Comparison of ENCODE assay signal across 9 cellular contexts in genomic region chr12:52280796-52281560, GRCh38. TPM values are rescaled to one million over a fixed set of nuclear protein-coding genes. Genes with fewer than 3 reads are reported as not detected.
DNase-seq lines count a peak whose midpoint lies in the region; ATAC-seq, FAIRE-seq and TF ChIP-seq lines count a peak whose summit lies in the region.
"Had no signal": no experiment of that assay in that cellular context is flagged by ENCODE, and none has a peak within 500 bp of the region (broad histone marks: within the 10 kb centered on the region; RNA-seq: fewer than 3 reads in every experiment).

No MANE protein-coding gene starts in this region.

- H3K27ac ChIP-seq in ascending aorta (peak overlapping the region; percentile 81 to 94), right cardiac atrium (ENCODE audit: low read length) (peak overlapping the region; percentile 55), spleen (peak overlapping the region in 4 of 8 donors; percentile 17 to 48 (median 22))

- ATAC-seq in right cardiac atrium (peak; percentile 22 to 32), HG02759 (IDR thresholded peaks at IDR 0.05; ENCODE audit: unreplicated experiment) (no peak)

- DNase-seq in H4 (ENCODE audit: low spot score) (peak; percentile 93), ascending aorta (ENCODE audit: low spot score in 2 of 2) (peak; percentile 39 to 94), right cardiac atrium (peak in 2 of 3 donors; percentile 63 to 70), spleen (peak; percentile 61), cortex of kidney (lab: John Stamatoyannopoulos, UW) (no peak), Kasumi-1 (lab: John Stamatoyannopoulos, UW) (no peak), frontal cortex (ENCODE audit: low spot score in 2 of 2) (no peak)

- H3K27me3 ChIP-seq in ascending aorta: no peaks in the 10 kb centered on the region
- H3K27me3 ChIP-seq in right cardiac atrium (ENCODE audit: control insufficient read depth, insufficient read depth): no peaks in the 10 kb centered on the region
- peaks cover 0 to 35% (median 4%) of the 10 kb centered on the region in 7 donors for H3K27me3 ChIP-seq in spleen (replicated peaks in 1 of 7)

- no peak for TF ChIP-seq POLR2A in spleen (IDR thresholded peaks at IDR 0.05)

- H3K9me3 ChIP-seq in ascending aorta (no peaks in the 10 kb centered on the region), right cardiac atrium (ENCODE audit: control insufficient read depth, low read length) (no peaks in the 10 kb centered on the region), spleen (no peaks in the 10 kb centered on the region)

- TF ChIP-seq CTCF in ascending aorta (IDR thresholded peaks at IDR 0.05) (no peak), spleen (IDR thresholded peaks at IDR 0.05 in 8 of 11, conservative IDR thresholded peaks at IDR 0.05 in 3 of 11) (no peak)

- no peak for FAIRE-seq in frontal cortex (lab: Jason Lieb, UNC)

- WGBS in right cardiac atrium: 53% methylated on average over 4 of the region's 4 CpGs
- WGBS in spleen, 5 donors: 59 to 77% (median 75%) methylated on average over 2 to 4 of the region's 4 CpGs

- H3K36me3 ChIP-seq in ascending aorta (no peaks in the 10 kb centered on the region), spleen (no peaks in the 10 kb centered on the region)

- intact Hi-C loops in ascending aorta (cut with DNase I) (loop anchor here (1.0 to 5.0 kb wide), 3 partner anchors 46 to 329 kb away; partner anchors contain the start of gene ACVR1B), right cardiac atrium (cut with DNase I) (no loop called here), spleen (cut with DNase I; ENCODE audit: low total_unique reads) (no loop called here)

- H3K4me3 ChIP-seq in ascending aorta (no peak overlapping the region), right cardiac atrium (ENCODE audit: low read length) (no peak overlapping the region), spleen (no peak overlapping the region)

- H3K4me1 ChIP-seq in ascending aorta (peaks cover 7 to 28% of the 10 kb centered on the region in 2 donors), right cardiac atrium (ENCODE audit: control insufficient read depth, insufficient read depth, low read length) (no peaks in the 10 kb centered on the region), spleen (peaks cover 0 to 25% (median 9%) of the 10 kb centered on the region in 6 donors)

RNA-seq across cellular contexts. Expression of gene KRT86, which starts 6.5 kb away (rescaled TPM):
- total RNA-seq in H4 (2014; rRNA removed; shearing (Covaris generic)): 0.31 and 0.93 TPM in 2 replicates
- 0.96 TPM for total RNA-seq in ascending aorta
- total RNA-seq in right cardiac atrium: not detected
- polyA plus RNA-seq in right cardiac atrium: not detected
- under 1 TPM in 2 of 7 donors, not detected in 5; 0.17 to 0.26 TPM for total RNA-seq in spleen
- under 1 TPM in 2 of 3 donors, not detected in 1; 0.08 to 0.09 TPM for polyA plus RNA-seq in spleen
- total RNA-seq in frontal cortex: under 0.01 TPM
- total RNA-seq: glomerular endothelial cell had no signal

RNA-seq across cellular contexts. Expression of gene KRT81, which starts 10.4 kb away (rescaled TPM):
- 5.7 and 10.8 TPM in 2 replicates for total RNA-seq in H4 (2014; rRNA removed; shearing (Covaris generic))
- total RNA-seq in ascending aorta (not detected), right cardiac atrium (not detected), spleen (not detected), frontal cortex (not detected)
- polyA plus RNA-seq in right cardiac atrium (not detected), spleen (under 1 TPM in 2 of 3 donors, not detected in 1; 0.05 to 0.37 TPM)
- total RNA-seq: glomerular endothelial cell had no signal

RNA-seq across cellular contexts. Expression of gene KRT83, which starts 40.2 kb away (rescaled TPM):
- total RNA-seq in H4 (2014; rRNA removed; shearing (Covaris generic)): not detected in 2 replicates
- total RNA-seq in ascending aorta: not detected
- not detected for total RNA-seq in right cardiac atrium
- polyA plus RNA-seq in right cardiac atrium: not detected
- total RNA-seq in spleen: not detected
- not detected for polyA plus RNA-seq in spleen
- total RNA-seq in frontal cortex: not detected
- total RNA-seq: glomerular endothelial cell had no signal

RNA-seq across cellular contexts. Expression of gene KRT7, which starts 47.9 kb away (rescaled TPM):
- total RNA-seq in H4 (2014; rRNA removed; shearing (Covaris generic)): 0.29 and 1.7 TPM in 2 replicates
- total RNA-seq in ascending aorta (153 TPM), right cardiac atrium (1 to 10 TPM in 2 of 4 donors, under 1 TPM in 1, not detected in 1; 0.94 to 3.0 (median 1.1) TPM), spleen (1 to 10 TPM in 1 of 7 donors, under 1 TPM in 3, not detected in 3; 0.73 to 1.5 (median 0.83) TPM), frontal cortex (not detected)
- polyA plus RNA-seq in right cardiac atrium (0.16 TPM), spleen (1 to 10 TPM; 1.2 to 1.9 (median 1.6) TPM)

Comparison
In these comparisons a context has a peak if more than half of its experiments do, and no peak if none do; other contexts are left out.
1. DNase-seq: peak in H4 (single experiment), ascending aorta (2 of 2), right cardiac atrium (2 of 3) and spleen (single experiment); none in cortex of kidney (single experiment), Kasumi-1 (0 of 2) and frontal cortex (0 of 2).